Comparison of ENCODE assay signal across 11 cellular contexts in genomic region chr2:159140070-159140774, GRCh38.
DNase-seq lines count a peak whose midpoint lies in the region; ATAC-seq and TF ChIP-seq lines count a peak whose summit lies in the region.
"Had no signal": no experiment of that assay in that cellular context is flagged by ENCODE, and none has a peak within 500 bp of the region (broad histone marks: within the 10 kb centered on the region; RNA-seq: fewer than 3 reads in every experiment).

No MANE protein-coding gene starts in this region.

- no peaks in the 10 kb centered on the region for H3K27me3 ChIP-seq in brain microvascular endothelial cell (replicated peaks)
- H3K27me3 ChIP-seq in mesendoderm (ENCODE audit: insufficient read depth, low read length, poor library complexity): no peaks in the 10 kb centered on the region
- H3K27me3 ChIP-seq in Peyer's patch: no peaks in the 10 kb centered on the region
- H3K27me3 ChIP-seq in gastroesophageal sphincter: no peaks in the 10 kb centered on the region
- H3K27me3 ChIP-seq in BE2C: no peaks in the 10 kb centered on the region
- no peaks in the 10 kb centered on the region for H3K27me3 ChIP-seq in tibial nerve

- H3K4me2 ChIP-seq in mesendoderm (ENCODE audit: low read length): no peak overlapping the region

- H3K36me3 ChIP-seq in brain microvascular endothelial cell (replicated peaks): no peaks in the 10 kb centered on the region
- H3K36me3 ChIP-seq in mesendoderm (ENCODE audit: control insufficient read depth, insufficient read depth, low read length): no peaks in the 10 kb centered on the region
- no peaks in the 10 kb centered on the region for H3K36me3 ChIP-seq in Peyer's patch
- H3K36me3 ChIP-seq in gastroesophageal sphincter: no peaks in the 10 kb centered on the region
- no peaks in the 10 kb centered on the region for H3K36me3 ChIP-seq in BE2C
- no peaks in the 10 kb centered on the region for H3K36me3 ChIP-seq in tibial nerve

- H3K79me1 ChIP-seq in mesendoderm (ENCODE audit: low read length): no peaks in the 10 kb centered on the region

- H3K79me2 ChIP-seq in mesendoderm (ENCODE audit: control insufficient read depth, insufficient read depth, low read length): no peaks in the 10 kb centered on the region

- peak overlapping the region; percentile 100 for H3K27ac ChIP-seq in brain microvascular endothelial cell
- no peak overlapping the region for H3K27ac ChIP-seq in mesendoderm (ENCODE audit: low read depth, low read length)
- no peak overlapping the region for H3K27ac ChIP-seq in Peyer's patch
- no peak overlapping the region for H3K27ac ChIP-seq in gastroesophageal sphincter
- no peak overlapping the region for H3K27ac ChIP-seq in tibial nerve

- no peak overlapping the region for H2BK120ac ChIP-seq in mesendoderm (ENCODE audit: low read depth, low read length)

- no peak overlapping the region for H3K56ac ChIP-seq in mesendoderm (ENCODE audit: low read length)

- H3K23ac ChIP-seq in mesendoderm (ENCODE audit: low read length): no peak overlapping the region

- H4K5ac ChIP-seq in mesendoderm (ENCODE audit: low read length): no peak overlapping the region

- no peak overlapping the region for H2AK5ac ChIP-seq in mesendoderm (ENCODE audit: low read length)

- no peak overlapping the region for H2BK15ac ChIP-seq in mesendoderm (replicated peaks; ENCODE audit: low read depth)

- H3K4me3 ChIP-seq in brain microvascular endothelial cell (ENCODE audit: low read depth, low read length) (no peak overlapping the region), mesendoderm (ENCODE audit: low read length) (no peak overlapping the region), Peyer's patch (no peak overlapping the region), gastroesophageal sphincter (no peak overlapping the region), BE2C (ENCODE audit: low read depth, low read length) (no peak overlapping the region), tibial nerve (no peak overlapping the region)

- H3K4me1 ChIP-seq in mesendoderm (ENCODE audit: control insufficient read depth, low read depth, low read length): peaks cover 7% of the 10 kb centered on the region
- H3K4me1 ChIP-seq in Peyer's patch: peaks cover 0 to 3% (median 0%) of the 10 kb centered on the region in 4 donors
- peaks cover 10 to 39% (median 10%) of the 10 kb centered on the region in 3 donors for H3K4me1 ChIP-seq in gastroesophageal sphincter
- H3K4me1 ChIP-seq in BE2C: peaks cover 7% of the 10 kb centered on the region; the same call in 1 of the 2 replicates
- H3K4me1 ChIP-seq in tibial nerve: peaks cover 0 to 38% (median 13%) of the 10 kb centered on the region in 4 donors

- no peak for TF ChIP-seq CTCF in brain microvascular endothelial cell (IDR thresholded peaks at IDR 0.05; ENCODE audit: low read depth, low read length, missing control alignments)
- TF ChIP-seq CTCF in Peyer's patch (IDR thresholded peaks at IDR 0.05): no peak
- TF ChIP-seq CTCF in gastroesophageal sphincter (IDR thresholded peaks at IDR 0.05): no peak
- no peak for TF ChIP-seq CTCF in BE2C (IDR thresholded peaks at IDR 0.05; ENCODE audit: low read depth, low read length)
- TF ChIP-seq CTCF in tibial nerve (IDR thresholded peaks at IDR 0.05): no peak

- in situ Hi-C loops in brain microvascular endothelial cell (cut with HindIII; ENCODE audit: low pct_ligation_motif_present, low sequenced_read_pairs): no loop called here

- no peak overlapping the region for H2BK5ac ChIP-seq in mesendoderm (ENCODE audit: low read length)

- no peak overlapping the region for H3K18ac ChIP-seq in mesendoderm (ENCODE audit: low read length)

- DNase-seq in ELR (ENCODE audit: low read depth): peak; percentile 96
- DNase-seq in NCI-H226: peak; percentile 84
- DNase-seq in brain microvascular endothelial cell: peak; percentile 80
- DNase-seq in mesendoderm: no peak
- DNase-seq in Peyer's patch: no peak
- no peak for DNase-seq in BE2C
- DNase-seq in tibial nerve (ENCODE audit: low spot score in 2 of 2): no peak
- DNase-seq: GF-D8; NCI-H446; stimulated activated CD4-positive, alpha-beta T cell treated with anti-CD3 and anti-CD28 coated beads, Interleukin-15, amount 100 ng/mL, for 24 hours had no signal

- no peak overlapping the region for H4K8ac ChIP-seq in mesendoderm (ENCODE audit: low read depth, low read length)

- TF ChIP-seq POLR2A in Peyer's patch (IDR thresholded peaks at IDR 0.05) (no peak), gastroesophageal sphincter (IDR thresholded peaks at IDR 0.05) (no peak), tibial nerve (IDR thresholded peaks at IDR 0.05) (no peak)

- H3K9me3 ChIP-seq in Peyer's patch (no peaks in the 10 kb centered on the region), gastroesophageal sphincter (no peaks in the 10 kb centered on the region), BE2C (no peaks in the 10 kb centered on the region), tibial nerve (no peaks in the 10 kb centered on the region)

- TF ChIP-seq EP300 in gastroesophageal sphincter (IDR thresholded peaks at IDR 0.05) (no peak), tibial nerve (IDR thresholded peaks at IDR 0.05) (no peak)

- H3K9ac ChIP-seq in mesendoderm (ENCODE audit: low read length): no peak overlapping the region

- peak overlapping the region; percentile 81 for H3K4ac ChIP-seq in mesendoderm (ENCODE audit: low read depth, low read length)

- no peak for ATAC-seq in gastroesophageal sphincter

- WGBS in mesendoderm (ENCODE audit: extremely low coverage, insufficient coverage, low lambda C conversion rate): no CpG with 5 or more reads among the region's 2 CpGs
- WGBS in gastroesophageal sphincter (ENCODE audit: low coverage in 1 of 2), 2 donors: 79 to 90% methylated on average over 1 of the region's 2 CpGs
- WGBS in tibial nerve, 2 donors: 88 to 94% methylated on average over 2 of the region's 2 CpGs

Comparison
In these comparisons a context has a peak if more than half of its experiments do, and no peak if none do; other contexts are left out.
1. DNase-seq: peak in ELR (single experiment), NCI-H226 (single experiment) and brain microvascular endothelial cell (single experiment); none in mesendoderm (single experiment), Peyer's patch (0 of 3), BE2C (single experiment) and tibial nerve (0 of 2).